8 cellular contexts compared by ENCODE assay signal in genomic region chr5:139787568-139788293, GRCh38. TPM values are rescaled to one million over a fixed set of nuclear protein-coding genes. Genes with fewer than 3 reads are reported as not detected.
DNase-seq lines count a peak whose midpoint lies in the region; ATAC-seq and TF ChIP-seq lines count a peak whose summit lies in the region.

No MANE protein-coding gene starts in this region.

- H3K4me2 ChIP-seq in mesenchymal stem cell (ENCODE audit: low read length, poor library complexity, severe bottlenecking), result peak overlapping the region; percentile 100

- 2% methylated on average over 49 of the region's 57 CpGs for WGBS in mesenchymal stem cell

- ATAC-seq in GM19035 (IDR thresholded peaks at IDR 0.05; ENCODE audit: unreplicated experiment) (peak; percentile 88), HG03442 (IDR thresholded peaks at IDR 0.05; ENCODE audit: unreplicated experiment) (peak; percentile 67)

- peak overlapping the region; percentile 7 for H3K27ac ChIP-seq in effector memory CD4-positive, alpha-beta T cell (ENCODE audit: insufficient read depth, low read length, poor library complexity, severe bottlenecking)
- H3K27ac ChIP-seq in mesenchymal stem cell (ENCODE audit: low read length, poor library complexity, severe bottlenecking), result no peak overlapping the region

- H3K4me3 ChIP-seq in AG10803 (ENCODE audit: low read length) (peak overlapping the region; percentile 78), mesenchymal stem cell (ENCODE audit: insufficient read depth in 1 of 2, low read depth in 1 of 2, low read length in 2 of 2) (peak overlapping the region; percentile 58 to 87)
- H3K4me3 ChIP-seq in effector memory CD4-positive, alpha-beta T cell (ENCODE audit: insufficient read depth, low read depth, low read length, poor library complexity, severe bottlenecking), result peak overlapping the region; percentile 70

- H2AK5ac ChIP-seq in mesenchymal stem cell (ENCODE audit: low read length, severe bottlenecking), result no peak overlapping the region

- H3K14ac ChIP-seq in mesenchymal stem cell (ENCODE audit: low read length in 2 of 2), result peak overlapping the region in 1 of 2 experiments; percentile 86

- H2BK15ac ChIP-seq in mesenchymal stem cell (ENCODE audit: low read depth, poor library complexity, severe bottlenecking), result peak overlapping the region; percentile 94

- H3K23ac ChIP-seq in mesenchymal stem cell (ENCODE audit: low read length in 2 of 2), result peak overlapping the region in 1 of 2 experiments; percentile 5

- H2BK5ac ChIP-seq in mesenchymal stem cell (ENCODE audit: low read depth, low read length, poor library complexity, severe bottlenecking), result no peak overlapping the region

- peak; percentile 64 for DNase-seq in AG10803 (ENCODE audit: low read depth)
- DNase-seq in NCI-H774 (lab: John Stamatoyannopoulos, UW), result peak; percentile 74
- DNase-seq in activated CD8-positive, alpha-beta memory T cell treated with anti-CD3 and anti-CD28 coated beads for 4 hours (ENCODE audit: low read depth in 2 of 2), result peak; percentile 62 to 82
- peak; percentile 62 to 72 (median 69) for DNase-seq in effector memory CD4-positive, alpha-beta T cell
- peak; percentile 83 for DNase-seq in mesenchymal stem cell
- peak; percentile 56 for DNase-seq in stimulated activated CD8-positive, alpha-beta memory T cell treated with anti-CD3 and anti-CD28 coated beads, Interleukin-12 subunit alpha, Interleukin-12 subunit beta, amount 100 ng/mL, for 24 hours (ENCODE audit: extremely low read depth)

- no peaks in the 10 kb centered on the region for H3K27me3 ChIP-seq in effector memory CD4-positive, alpha-beta T cell (replicated peaks; ENCODE audit: control insufficient read depth, insufficient read depth, low read length, poor library complexity, severe bottlenecking)
- H3K27me3 ChIP-seq in mesenchymal stem cell (ENCODE audit: control insufficient read depth in 1 of 2, insufficient read depth in 1 of 2, low read length in 2 of 2), result peaks cover 11 to 26% of the 10 kb centered on the region in 2 experiments

- H3K18ac ChIP-seq in mesenchymal stem cell (ENCODE audit: low read depth in 1 of 2, low read length in 2 of 2), result peak overlapping the region; percentile 78 to 82

- no peaks in the 10 kb centered on the region for H3K36me3 ChIP-seq in effector memory CD4-positive, alpha-beta T cell (ENCODE audit: control insufficient read depth, insufficient read depth, low read length)
- H3K36me3 ChIP-seq in mesenchymal stem cell (ENCODE audit: control insufficient read depth in 1 of 2, insufficient read depth in 2 of 2, low read depth in 1 of 2, low read length in 2 of 2), result no peaks in the 10 kb centered on the region

- H3K9me3 ChIP-seq in effector memory CD4-positive, alpha-beta T cell (ENCODE audit: control insufficient read depth, low read length), result no peaks in the 10 kb centered on the region
- no peaks in the 10 kb centered on the region for H3K9me3 ChIP-seq in mesenchymal stem cell (ENCODE audit: control insufficient read depth, low read length)

- TF ChIP-seq CTCF in AG10803 (conservative IDR thresholded peaks at IDR 0.05; ENCODE audit: low read length), result peak; percentile 86

- peaks cover 15% of the 10 kb centered on the region for H3K4me1 ChIP-seq in effector memory CD4-positive, alpha-beta T cell (ENCODE audit: control insufficient read depth, insufficient read depth, low read length, poor library complexity, severe bottlenecking)
- peaks cover 10% of the 10 kb centered on the region for H3K4me1 ChIP-seq in mesenchymal stem cell (ENCODE audit: control insufficient read depth, insufficient read depth, low read depth, low read length)

- no peaks in the 10 kb centered on the region for H3K79me1 ChIP-seq in mesenchymal stem cell (replicated peaks; ENCODE audit: low read length, poor library complexity, severe bottlenecking)

- H4K91ac ChIP-seq in mesenchymal stem cell (ENCODE audit: low read length), result peak overlapping the region; percentile 63

- H3K4ac ChIP-seq in mesenchymal stem cell (ENCODE audit: low read depth in 1 of 2, low read length in 2 of 2), result no peak overlapping the region

- H3K9ac ChIP-seq in mesenchymal stem cell (ENCODE audit: low read length), result peak overlapping the region; percentile 91

- peak overlapping the region; percentile 80 for H2AFZ ChIP-seq in mesenchymal stem cell (ENCODE audit: low read depth, low read length)

- H2BK120ac ChIP-seq in mesenchymal stem cell (ENCODE audit: low read depth, low read length), result no peak overlapping the region

- H2BK12ac ChIP-seq in mesenchymal stem cell (ENCODE audit: low read length in 2 of 2), result no peak overlapping the region

- H4K8ac ChIP-seq in mesenchymal stem cell (ENCODE audit: low read length), result peak overlapping the region; percentile 73

RNA-seq across cellular contexts. Expression of gene PSD2, which starts 7.9 kb away (rescaled TPM):
- 0.07 TPM for polyA plus RNA-seq in mesenchymal stem cell (2013, experiment 1 of 2)
- polyA plus RNA-seq in mesenchymal stem cell (2013, experiment 2 of 2), result 0.08 TPM
